8 cellular contexts compared by ENCODE assay signal in genomic region chr3:12840148-12840547, GRCh38. TPM values are rescaled to one million over a fixed set of nuclear protein-coding genes. Genes with fewer than 3 reads are reported as not detected.
DNase-seq lines count a peak whose midpoint lies in the region; FAIRE-seq and TF ChIP-seq lines count a peak whose summit lies in the region.
"Not testable (repeated sequence)": the region's sequence is repeated elsewhere in the genome, so short reads cannot be mapped to it uniquely, and the experiment has no call there.

No MANE protein-coding gene starts in this region.

- peak overlapping the region; percentile 98 for H3K4me3 Mint-ChIP-seq in T-helper 2 cell treated with Interferon-gamma antibody and Interleukin-4, amounts not matched to agents 5 μg/mL and 100 μg/mL, for 36 hours
- H3K4me3 Mint-ChIP-seq in neural progenitor cell = peak overlapping the region; percentile 97

- peaks cover 32% of the 10 kb centered on the region for H3K4me1 Mint-ChIP-seq in T-helper 2 cell treated with Interferon-gamma antibody and Interleukin-4, amounts not matched to agents 5 μg/mL and 100 μg/mL, for 36 hours (ENCODE audit: low read depth)
- peaks cover 25% of the 10 kb centered on the region for H3K4me1 Mint-ChIP-seq in neural progenitor cell

- not testable (repeated sequence) for FAIRE-seq in kidney (lab: Jason Lieb, UNC)

- peaks cover 61% of the 10 kb centered on the region for H4K20me1 ChIP-seq in BLaER1
- peaks cover 60% of the 10 kb centered on the region for H4K20me1 ChIP-seq in neural progenitor cell (ENCODE audit: low read depth)

- H3K36me3 ChIP-seq in BLaER1 (peaks cover 55% of the 10 kb centered on the region), HUES64 (ENCODE audit: insufficient read depth, low read length) (peaks cover 56% of the 10 kb centered on the region), ascending aorta (peaks cover 16 to 41% of the 10 kb centered on the region in 2 donors), kidney (ENCODE audit: control insufficient read depth in 1 of 2, insufficient read depth in 2 of 2, low read length in 2 of 2) (peaks cover 25 to 44% of the 10 kb centered on the region in 2 donors), neural progenitor cell (peaks cover 23% of the 10 kb centered on the region), stomach smooth muscle (ENCODE audit: control insufficient read depth in 2 of 2, insufficient read depth in 2 of 2, low read length in 2 of 2) (peaks cover 39 to 42% of the 10 kb centered on the region in 2 donors)

- H3K9ac ChIP-seq in BLaER1 (peak overlapping the region; percentile 100), HUES64 (ENCODE audit: low read depth, low read length) (peak overlapping the region; percentile 99), kidney (ENCODE audit: low read length in 2 of 2) (peak overlapping the region; percentile 94 to 97), neural progenitor cell (peak overlapping the region; percentile 99), stomach smooth muscle (ENCODE audit: low read length in 2 of 2) (peak overlapping the region; percentile 94 to 95)

- peaks cover 33% of the 10 kb centered on the region for H3F3A ChIP-seq in neural progenitor cell (ENCODE audit: low read depth)

- 47% methylated on average over 10 of the region's 10 CpGs for WGBS in HUES64

- H3K27me3 ChIP-seq in BLaER1; HUES64 (ENCODE audit: insufficient read depth, low read length); ascending aorta; neural progenitor cell; stomach smooth muscle (ENCODE audit: control insufficient read depth in 1 of 2, insufficient read depth in 2 of 2, low read length in 2 of 2): not testable (repeated sequence)

- peaks cover 54% of the 10 kb centered on the region for H3K79me2 ChIP-seq in neural progenitor cell (ENCODE audit: low read depth)

- H3K4me2 ChIP-seq in BLaER1 (peak overlapping the region; percentile 96), neural progenitor cell (peak overlapping the region; percentile 91)

- H3K27ac Mint-ChIP-seq in T-helper 2 cell treated with Interferon-gamma antibody and Interleukin-4, amounts not matched to agents 5 μg/mL and 100 μg/mL, for 36 hours = peak overlapping the region; percentile 99
- H3K27ac Mint-ChIP-seq in neural progenitor cell = not testable (repeated sequence)

- not testable (repeated sequence) for H3K9me3 Mint-ChIP-seq in T-helper 2 cell treated with Interferon-gamma antibody and Interleukin-4, amounts not matched to agents 5 μg/mL and 100 μg/mL, for 36 hours; neural progenitor cell

- H3K27ac ChIP-seq in BLaER1 (peak overlapping the region; percentile 98), ascending aorta (peak overlapping the region; percentile 91 to 95), epithelial cell of prostate (peak overlapping the region; percentile 84)
- not testable (repeated sequence) for H3K27ac ChIP-seq in HUES64 (ENCODE audit: low read depth, low read length); kidney (ENCODE audit: low read depth in 2 of 2, low read length in 2 of 2); neural progenitor cell; stomach smooth muscle (ENCODE audit: low read length)

- H3K4me3 ChIP-seq in BLaER1 = peak overlapping the region; percentile 93
- H3K4me3 ChIP-seq in HUES64 (ENCODE audit: low read length) = peak overlapping the region; percentile 84
- H3K4me3 ChIP-seq in ascending aorta = peak overlapping the region; percentile 71 to 84
- H3K4me3 ChIP-seq in kidney (ENCODE audit: low read length in 2 of 2) = peak overlapping the region; percentile 90 to 93
- H3K4me3 ChIP-seq in neural progenitor cell = peak overlapping the region; percentile 86
- peak overlapping the region; percentile 85 to 96 for H3K4me3 ChIP-seq in stomach smooth muscle (ENCODE audit: low read length in 2 of 2)

- H3K4me1 ChIP-seq in BLaER1 (peaks cover 52% of the 10 kb centered on the region), HUES64 (ENCODE audit: insufficient read depth, low read length) (peaks cover 17% of the 10 kb centered on the region), ascending aorta (peaks cover 0 to 19% of the 10 kb centered on the region in 2 donors), kidney (ENCODE audit: control insufficient read depth in 1 of 2, insufficient read depth in 1 of 2, low read depth in 1 of 2, low read length in 2 of 2) (peaks cover 4 to 12% of the 10 kb centered on the region in 2 donors), neural progenitor cell (peaks cover 31% of the 10 kb centered on the region), stomach smooth muscle (ENCODE audit: control insufficient read depth, insufficient read depth, low read length) (peaks cover 27% of the 10 kb centered on the region)

- intact Hi-C loops in ascending aorta (cut with DNase I) = loop anchor here (2.0 to 5.0 kb wide), 3 partner anchors 29 to 358 kb away; partner anchors contain the start of genes CAND2 and TSEN2
- intact Hi-C loops in kidney (cut with DNase I) = not testable (repeated sequence)

- not testable (repeated sequence) for H3K9me3 ChIP-seq in BLaER1; HUES64 (ENCODE audit: insufficient read depth, low read depth, low read length); ascending aorta; kidney (ENCODE audit: control insufficient read depth in 1 of 2, low read length in 2 of 2); neural progenitor cell (ENCODE audit: low read depth); stomach smooth muscle (ENCODE audit: control insufficient read depth in 2 of 2, low read length in 2 of 2)

- H3K36me3 Mint-ChIP-seq in T-helper 2 cell treated with Interferon-gamma antibody and Interleukin-4, amounts not matched to agents 5 μg/mL and 100 μg/mL, for 36 hours (ENCODE audit: low read depth) = peaks cover 56% of the 10 kb centered on the region
- H3K36me3 Mint-ChIP-seq in neural progenitor cell = peaks cover 42% of the 10 kb centered on the region

- DNase-seq in T-helper 2 cell treated with Interferon-gamma antibody and Interleukin-4, amounts not matched to agents 5 μg/mL and 100 μg/mL, for 36 hours (ENCODE audit: low spot score); ascending aorta (ENCODE audit: low spot score in 2 of 2); epithelial cell of prostate (ENCODE audit: low read depth, low spot score); kidney; neural progenitor cell (ENCODE audit: low spot score): not testable (repeated sequence)

- H3K27me3 Mint-ChIP-seq in T-helper 2 cell treated with Interferon-gamma antibody and Interleukin-4, amounts not matched to agents 5 μg/mL and 100 μg/mL, for 36 hours (ENCODE audit: low read depth); neural progenitor cell (ENCODE audit: insufficient read depth, low read depth): not testable (repeated sequence)

- not testable (repeated sequence) for TF ChIP-seq CTCF in ascending aorta (IDR thresholded peaks at IDR 0.05); kidney (IDR thresholded peaks at IDR 0.05; ENCODE audit: borderline replicate concordance, extremely low read depth, insufficient read depth); neural progenitor cell (IDR thresholded peaks at IDR 0.05)

- H2AFZ ChIP-seq in neural progenitor cell (replicated peaks) = not testable (repeated sequence)

RNA-seq across cellular contexts. Expression of gene RPL32, which starts 1.2 kb away (rescaled TPM):
- 2,225 TPM for polyA plus RNA-seq in HUES64 (2013, experiment 1 of 2)
- polyA plus RNA-seq in HUES64 (2013, experiment 2 of 2) = 2,422 TPM
- 1,821 TPM for total RNA-seq in ascending aorta
- total RNA-seq in kidney = 1,227 TPM
- 2,612 TPM for polyA plus RNA-seq in kidney (ENCODE audit: insufficient read depth, low read depth, low replicate concordance)
- total RNA-seq in neural progenitor cell (ENCODE audit: low replicate concordance) = 1,028 and 2,309 TPM in 2 replicates

RNA-seq across cellular contexts. Expression of gene CAND2, which starts 43.7 kb away (rescaled TPM):
- polyA plus RNA-seq in HUES64 (2013, experiment 1 of 2) = 5.2 TPM
- polyA plus RNA-seq in HUES64 (2013, experiment 2 of 2) = 7.2 TPM
- total RNA-seq in ascending aorta (14.4 TPM), kidney (7.1 TPM), neural progenitor cell (ENCODE audit: low replicate concordance) (2.4 and 6.9 TPM in 2 replicates)
- polyA plus RNA-seq in kidney (ENCODE audit: insufficient read depth, low read depth, low replicate concordance) = 3.9 TPM
